Comparison of ENCODE assay signal across 8 cellular contexts in genomic region chr15:90249123-90249863, GRCh38. TPM values are rescaled to one million over a fixed set of nuclear protein-coding genes. Genes with fewer than 3 reads are reported as not detected.
DNase-seq lines count a peak whose midpoint lies in the region; ATAC-seq and TF ChIP-seq lines count a peak whose summit lies in the region.

TSS of gene TTLL13 (plus strand) at chr15:90249556. CDS start at chr15:90250631, 1,075 bp downstream.

- no peak for TF ChIP-seq POLR2A in suprapubic skin (IDR thresholded peaks at IDR 0.05)

- H3K27me3 ChIP-seq in AG04450 (ENCODE audit: control insufficient read depth, insufficient read depth, low read length) (no peaks in the 10 kb centered on the region), neutrophil (peaks cover 14% of the 10 kb centered on the region), suprapubic skin (no peaks in the 10 kb centered on the region)

- WGBS in suprapubic skin, result 5% methylated on average over 26 of the region's 45 CpGs

- no peaks in the 10 kb centered on the region for H3K36me3 ChIP-seq in neutrophil
- H3K36me3 ChIP-seq in suprapubic skin, result no peaks in the 10 kb centered on the region

- TF ChIP-seq CTCF in AG04450 (IDR thresholded peaks at IDR 0.05; ENCODE audit: low read depth, low read length) (0 out of 2 replicates have a peak, but pooled peaks have one; percentile 1), neutrophil (IDR thresholded peaks at IDR 0.05) (no peak), suprapubic skin (IDR thresholded peaks at IDR 0.05) (no peak)

- DNase-seq in AG04450 (ENCODE audit: low read depth, low spot score) (peak; percentile 59), M059J (ENCODE audit: low read depth) (peak; percentile 86), SHP77 (lab: John Stamatoyannopoulos, UW) (peak; percentile 94), globus pallidus (ENCODE audit: low spot score) (peak; percentile 76), suprapubic skin (ENCODE audit: low spot score in 2 of 2) (peak; percentile 95 to 96)
- peak; percentile 78 for DNase-seq in activated naive CD4-positive, alpha-beta T cell treated with anti-CD3 and anti-CD28 coated beads, Interleukin-2, amount 50 U/mL, for 16 hours

- H3K27ac ChIP-seq in AG04450 (ENCODE audit: low read depth, low read length) (no peak within 1 kb of the TSS), neutrophil (no peak within 1 kb of the TSS), suprapubic skin (no peak within 1 kb of the TSS)

- H3K9me3 ChIP-seq in AG04450 (ENCODE audit: control insufficient read depth, insufficient read depth, low read length) (no peaks in the 10 kb centered on the region), neutrophil (no peaks in the 10 kb centered on the region), suprapubic skin (no peaks in the 10 kb centered on the region)

- POLR2A ChIA-PET in AG04450 (lab: Yijun Ruan, JAX), result interaction anchor here (0.6 to 1.1 kb wide), 7 partner anchors 9 to 574 kb away, joined by 3 to 9 read pairs (median 6); partner anchors contain the start of gene IDH2

- no peak for TF ChIP-seq EP300 in suprapubic skin (IDR thresholded peaks at IDR 0.05)

- H3K4me3 ChIP-seq in AG04450 (ENCODE audit: low read depth, low read length) (peak within 1 kb of the TSS; percentile 72), neutrophil (ENCODE audit: low read depth in 1 of 2, low read length in 1 of 2) (peak within 1 kb of the TSS; percentile 49 to 60), suprapubic skin (peak within 1 kb of the TSS; percentile 56)

- H3K4me1 ChIP-seq in neutrophil (ENCODE audit: control insufficient read depth in 1 of 2, insufficient read depth in 1 of 2, low read depth in 1 of 2, low read length in 1 of 2) (peaks cover 4 to 10% of the 10 kb centered on the region in 2 experiments), suprapubic skin (peaks cover 7% of the 10 kb centered on the region)

- CTCF ChIA-PET in AG04450 (lab: Charles Lee), result interaction anchor here (0.6 to 1.6 kb wide), 6 partner anchors 28 to 263 kb away, joined by 3 to 5 read pairs (median 3); no protein-coding TSS in a partner anchor

- peak; percentile 78 for ATAC-seq in GM19438 (IDR thresholded peaks at IDR 0.05; ENCODE audit: low read depth, unreplicated experiment)

RNA-seq across cellular contexts. Expression of gene TTLL13, which starts in this region (rescaled TPM):
- 0.04 and 0.07 TPM in 2 replicates for polyA plus RNA-seq in AG04450 (2011; rRNA removed)
- not detected in 2 replicates for polyA minus RNA-seq in AG04450 (2011; rRNA and poly(A)+ RNA removed)
- total RNA-seq in M059J (2014; rRNA removed; shearing (Covaris generic)), result 0.42 TPM in 1 of 2 replicates, not detected in the other
- total RNA-seq in suprapubic skin, result under 1 TPM in 1 of 4 donors, not detected in 3; 0.21 TPM

Comparison
In these comparisons a context has a peak if more than half of its experiments do, and no peak if none do; other contexts are left out.
1. Peak in DNase-seq and H3K4me3 ChIP-seq in AG04450; RNA of the gene not detected or under 1 TPM.
2. Peak in DNase-seq in M059J; RNA of the gene not detected or under 1 TPM.
3. Peak in DNase-seq and H3K4me3 ChIP-seq in suprapubic skin; RNA of the gene not detected or under 1 TPM.